ENCODE assay signal across 8 cellular contexts in genomic region chr22:31749636-31750364, GRCh38. TPM values are rescaled to one million over a fixed set of nuclear protein-coding genes. Genes with fewer than 3 reads are reported as not detected.
DNase-seq lines count a peak whose midpoint lies in the region; ATAC-seq and TF ChIP-seq lines count a peak whose summit lies in the region.

Gene PRR14L (minus strand): TSS chr22:31750132. CDS start chr22:31738860, 11,272 bp downstream.

- no peak for TF ChIP-seq CTCF in AG10803 (conservative IDR thresholded peaks at IDR 0.05; ENCODE audit: low read length)
- TF ChIP-seq CTCF in spleen (IDR thresholded peaks at IDR 0.05 in 8 of 11, conservative IDR thresholded peaks at IDR 0.05 in 3 of 11): peak in 4 of 11 experiments; percentile 7 to 43 (median 16)

- H3K27me3 ChIP-seq in spleen (replicated peaks in 1 of 7): no peaks in the 10 kb centered on the region

- ATAC-seq in GM19043 (IDR thresholded peaks at IDR 0.05; ENCODE audit: low read depth, unreplicated experiment) (peak; percentile 52), HG03354 (IDR thresholded peaks at IDR 0.05; ENCODE audit: poor library complexity, severe bottlenecking, unreplicated experiment) (peak; percentile 70)
- ATAC-seq in activated CD4-positive, CD25-positive, alpha-beta regulatory T cell treated with anti-CD3 and anti-CD28 coated beads, Interleukin-2, amount 50 U/mL, for 24 hours: peak; percentile 73 to 77
- peak; percentile 72 for ATAC-seq in central memory CD8-positive, alpha-beta T cell (replicated peaks; ENCODE audit: extremely low read depth, poor library complexity, severe bottlenecking)

- peak; percentile 89 for DNase-seq in AG10803 (ENCODE audit: low read depth)
- peak; percentile 78 for DNase-seq in NCI-H446 treated with DMSO at 0.1 percent for 48 hours (lab: John Stamatoyannopoulos, UW)
- peak; percentile 97 to 100 for DNase-seq in central memory CD8-positive, alpha-beta T cell (ENCODE audit: low spot score in 2 of 2)
- DNase-seq in inferior parietal cortex (ENCODE audit: extremely low spot score): peak; percentile 96
- peak; percentile 100 for DNase-seq in spleen

- intact Hi-C loops in spleen (cut with DNase I; ENCODE audit: low total_unique reads): loop anchor here (10.0 kb wide), 1 partner anchor 85 kb away; the partner anchor contains the start of gene PISD

- no peaks in the 10 kb centered on the region for H3K27me3 Mint-ChIP-seq in central memory CD8-positive, alpha-beta T cell

- no peaks in the 10 kb centered on the region for H3K9me3 Mint-ChIP-seq in central memory CD8-positive, alpha-beta T cell

- peak within 1 kb of the TSS; percentile 90 to 98 (median 92) for H3K27ac ChIP-seq in spleen

- peaks cover 39 to 93% (median 68%) of the 10 kb centered on the region in 6 donors for H3K4me1 ChIP-seq in spleen

- no peaks in the 10 kb centered on the region for H3K9me3 ChIP-seq in spleen

- peak within 1 kb of the TSS; percentile 95 for H3K4me3 ChIP-seq in AG10803 (ENCODE audit: low read length)
- H3K4me3 ChIP-seq in spleen: peak within 1 kb of the TSS; percentile 80 to 99 (median 96)

- WGBS in spleen, 5 donors: 0 to 1% (median 0%) methylated on average over 45 to 62 of the region's 62 CpGs

- peak within 1 kb of the TSS; percentile 93 for H3K27ac Mint-ChIP-seq in central memory CD8-positive, alpha-beta T cell (ENCODE audit: low read depth)

- H3K36me3 Mint-ChIP-seq in central memory CD8-positive, alpha-beta T cell (ENCODE audit: insufficient read depth): peaks cover 35% of the 10 kb centered on the region

- H3K4me3 Mint-ChIP-seq in central memory CD8-positive, alpha-beta T cell: peak within 1 kb of the TSS; percentile 85

- H3K4me1 Mint-ChIP-seq in central memory CD8-positive, alpha-beta T cell: peaks cover 42% of the 10 kb centered on the region

- peak in 2 of 3 donors; percentile 23 to 72 for TF ChIP-seq POLR2A in spleen (IDR thresholded peaks at IDR 0.05)

- H3K36me3 ChIP-seq in spleen: peaks cover 0 to 23% (median 0%) of the 10 kb centered on the region in 6 donors

RNA-seq across cellular contexts. Expression of gene PRR14L, which starts in this region (rescaled TPM):
- 10 to 100 TPM; 33.5 to 65.4 (median 51.8) TPM for total RNA-seq in spleen
- 1 to 10 TPM; 3.9 to 6.9 (median 6.8) TPM for polyA plus RNA-seq in spleen

Comparison
In these comparisons a context has a peak if more than half of its experiments do, and no peak if none do; other contexts are left out.
1. Peak in every context shown above with its lines: DNase-seq, ATAC-seq, H3K4me3 ChIP-seq and H3K27ac ChIP-seq.